Comparison of ENCODE assay signal across 15 cellular contexts in the genomic region with DNA sequence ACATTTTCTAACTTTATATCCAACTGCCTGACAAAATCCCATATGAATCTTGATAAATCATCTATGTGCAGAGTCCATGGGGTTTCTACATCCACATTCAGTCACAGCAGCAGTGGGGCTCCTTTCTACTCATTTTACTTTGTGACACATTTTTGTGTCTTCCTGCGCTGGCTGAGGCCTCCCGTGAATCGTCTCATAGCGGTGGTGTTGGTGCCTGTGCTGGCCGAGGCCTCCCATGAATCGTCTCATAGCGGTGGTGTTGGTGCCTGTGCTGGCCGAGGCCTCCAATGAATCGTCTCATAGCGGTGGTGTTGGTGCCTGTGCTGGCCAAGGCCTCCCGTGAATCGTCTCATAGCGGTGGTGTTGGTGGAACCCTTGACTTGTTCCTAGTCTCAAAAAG. TPM values are rescaled to one million over a fixed set of nuclear protein-coding genes. Genes with fewer than 3 reads are reported as not detected.
DNase-seq lines count a peak whose midpoint lies in the region; ATAC-seq and FAIRE-seq lines count a peak whose summit lies in the region.
"Had no signal": no experiment of that assay in that cellular context is flagged by ENCODE, and none has a peak within 500 bp of the region (broad histone marks: within the 10 kb centered on the region; RNA-seq: fewer than 3 reads in every experiment).

No MANE protein-coding gene starts in this region.

- DNase-seq in 8988T (peak; percentile 2), HTR-8/SVneo (ENCODE audit: insufficient read length, low spot score) (no peak), mesenteric fat pad (ENCODE audit: low spot score) (peak; percentile 53), putamen (ENCODE audit: low spot score) (no peak)
- peak; percentile 12 for DNase-seq in stimulated activated CD8-positive, alpha-beta memory T cell treated with anti-CD3 and anti-CD28 coated beads, Interleukin-4, amount 100 ng/mL, for 48 hours
- DNase-seq: BE2C; CD4-positive, alpha-beta memory T cell; H9; Karpas-422; MM.1S; NCI-H1105; NCI-H1694 treated with DMSO at 0.1 percent for 48 hours; NCI-H69 had no signal

- ATAC-seq in GM18520 (IDR thresholded peaks at IDR 0.05; ENCODE audit: unreplicated experiment) (no peak), GM18511 (IDR thresholded peaks at IDR 0.05; ENCODE audit: unreplicated experiment) (no peak)

- peak; percentile 26 for FAIRE-seq in HTR-8/SVneo (lab: Jason Lieb, UNC)

RNA-seq across cellular contexts. Expression of a gene that starts 17.0 kb away (rescaled TPM):
- total RNA-seq in mesenteric fat pad = 58.0 TPM

Comparison
In these comparisons a context has a peak if more than half of its experiments do, and no peak if none do; other contexts are left out.
1. DNase-seq: peak in 8988T (single experiment), mesenteric fat pad (single experiment) and stimulated activated CD8-positive, alpha-beta memory T cell treated with anti-CD3 and anti-CD28 coated beads, Interleukin-4, amount 100 ng/mL, for 48 hours (single experiment); none in HTR-8/SVneo (single experiment) and putamen (single experiment).